16 cellular contexts compared by ENCODE assay signal in the genomic region with DNA sequence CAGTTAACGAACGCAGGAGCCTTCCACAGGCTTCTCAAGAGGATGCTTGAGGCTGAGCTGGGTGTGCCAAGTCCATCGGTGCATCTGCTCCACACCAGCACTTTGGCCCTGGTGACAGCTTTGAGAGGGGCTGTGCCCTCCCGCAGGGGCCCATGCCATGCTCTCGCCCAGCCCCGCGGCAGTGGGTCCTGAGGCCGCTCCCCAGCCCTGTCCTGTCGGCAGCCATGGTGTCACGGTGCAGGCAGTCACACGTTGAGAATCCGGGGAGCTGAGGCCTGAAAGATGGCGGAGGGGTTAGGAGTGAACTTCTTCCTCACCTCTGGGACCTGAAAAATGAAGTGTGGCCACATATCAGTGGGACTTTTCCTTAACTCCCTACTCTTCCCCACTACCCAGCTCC.
"Had no signal": no experiment of that assay in that cellular context is flagged by ENCODE, and none has a peak within 500 bp of the region (broad histone marks: within the 10 kb centered on the region; RNA-seq: fewer than 3 reads in every experiment).

No MANE protein-coding gene starts in this region.

- H3K27ac ChIP-seq: brain microvascular endothelial cell, gastrocnemius medialis, left lung, tibial nerve had no signal

- DNase-seq: activated CD4-positive, alpha-beta T cell treated with anti-CD3 and anti-CD28 coated beads, Interleukin-2, amount 50 U/mL, for 1 hour; activated CD4-positive, CD25-positive, alpha-beta regulatory T cell treated with anti-CD3 and anti-CD28 coated beads, Interleukin-2, amount 50 U/mL, for 72 hours; activated CD8-positive, alpha-beta memory T cell treated with anti-CD3 and anti-CD28 coated beads, Interleukin-2, amount 50 U/mL, for 4 hours; activated naive CD8-positive, alpha-beta T cell treated with anti-CD3 and anti-CD28 coated beads, Interleukin-2, amount 10 ng/mL, durations not matched to agents 7 days and 5 days; activated T-cell treated with anti-CD3 and anti-CD28 coated beads, Interleukin-2, amount 50 U/mL, for 72 hours; anterior cingulate cortex; brain microvascular endothelial cell; effector CD8-positive, alpha-beta T cell; gastrocnemius medialis; left lung; mammary epithelial cell; midbrain; nephron progenitor cell; stimulated activated CD4-positive, alpha-beta T cell treated with anti-CD3 and anti-CD28 coated beads, Interleukin-2, amount 100 ng/mL, for 24 hours; stimulated activated naive CD4-positive, alpha-beta T cell treated with Interleukin-2 at 50 U/mL for 16 hours had no signal
